17 cellular contexts compared by ENCODE assay signal in the genomic region with DNA sequence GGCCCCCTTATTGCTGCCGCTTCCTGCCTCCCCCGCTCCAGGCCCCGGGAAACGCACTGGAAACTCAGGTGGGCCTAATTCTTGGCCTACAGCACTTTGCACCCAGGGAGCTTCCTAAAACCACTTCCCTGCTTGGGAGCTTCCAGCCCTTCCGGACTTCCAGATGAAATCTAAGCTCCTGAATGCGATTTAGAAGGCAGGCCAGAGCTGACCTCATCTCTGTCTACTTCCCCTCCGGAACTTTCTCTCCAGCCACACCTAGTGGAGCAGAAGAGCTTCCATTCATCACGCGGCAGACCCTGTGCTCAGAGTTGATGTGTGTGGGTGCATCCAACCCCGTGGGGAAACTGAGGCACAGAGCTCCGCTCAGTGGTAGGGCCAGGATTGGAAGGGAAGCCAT.
"Had no signal": no experiment of that assay in that cellular context is flagged by ENCODE, and none has a peak within 500 bp of the region (broad histone marks: within the 10 kb centered on the region; RNA-seq: fewer than 3 reads in every experiment).

No MANE protein-coding gene starts in this region.

- H3K4me3 ChIP-seq: cardiac muscle cell, esophagus muscularis mucosa, left lung, prostate gland, right lobe of liver, spleen, vagina had no signal

- H3K27ac Mint-ChIP-seq: activated CD4-positive, alpha-beta memory T cell treated with anti-CD3 and anti-CD28 coated beads, Interleukin-2, amount 10 ng/mL, durations not matched to agents 7 days and 5 days; activated T-cell treated with anti-CD3 and anti-CD28 coated beads, Interleukin-2, amount 50 U/mL, for 24 hours; natural killer cell treated with Interleukin-12 subunit alpha and Interleukin-12 subunit beta and Interleukin-15 and Interleukin-18, amount 100 ng/mL, for 72 hours; T-helper 17 cell had no signal

- DNase-seq: activated CD4-positive, alpha-beta memory T cell treated with anti-CD3 and anti-CD28 coated beads, Interleukin-2, amount 10 ng/mL, durations not matched to agents 7 days and 5 days; activated CD4-positive, alpha-beta T cell treated with anti-CD3 and anti-CD28 coated beads for 4 hours; activated effector memory CD4-positive, alpha-beta T cell treated with Interleukin-2 at 50 U/mL for 16 hours; activated naive CD4-positive, alpha-beta T cell treated with anti-CD3 and anti-CD28 coated beads, Interleukin-2, amount 50 U/mL, for 16 hours; activated T-cell treated with anti-CD3 and anti-CD28 coated beads, Interleukin-2, amount 50 U/mL, for 24 hours; foreskin keratinocyte; right lobe of liver; spleen; stimulated activated naive CD8-positive, alpha-beta T cell treated with anti-CD3 and anti-CD28 coated beads, Interleukin-15, amount 100 ng/mL, for 72 hours; T-helper 17 cell; WERI-Rb-1 had no signal

- H3K4me3 Mint-ChIP-seq: activated CD4-positive, alpha-beta memory T cell treated with anti-CD3 and anti-CD28 coated beads, Interleukin-2, amount 10 ng/mL, durations not matched to agents 7 days and 5 days; activated T-cell treated with anti-CD3 and anti-CD28 coated beads, Interleukin-2, amount 50 U/mL, for 24 hours; natural killer cell treated with Interleukin-12 subunit alpha and Interleukin-12 subunit beta and Interleukin-15 and Interleukin-18, amount 100 ng/mL, for 72 hours; stimulated activated naive CD8-positive, alpha-beta T cell treated with anti-CD3 and anti-CD28 coated beads, Interleukin-15, amount 100 ng/mL, for 72 hours; T-helper 17 cell had no signal

- ATAC-seq: foreskin keratinocyte; left lung; natural killer cell treated with Interleukin-12 subunit alpha and Interleukin-12 subunit beta and Interleukin-15 and Interleukin-18, amount 100 ng/mL, for 72 hours; right lobe of liver; stimulated activated naive CD8-positive, alpha-beta T cell treated with anti-CD3 and anti-CD28 coated beads, Interleukin-15, amount 100 ng/mL, for 72 hours; T-helper 17 cell had no signal

- H3K36me3 ChIP-seq: cardiac muscle cell, esophagus muscularis mucosa, left lung, prostate gland, right lobe of liver, spleen, vagina had no signal

- H3K4me1 ChIP-seq: left lung, prostate gland, spleen, vagina had no signal

- H3K9me3 Mint-ChIP-seq: activated CD4-positive, alpha-beta memory T cell treated with anti-CD3 and anti-CD28 coated beads, Interleukin-2, amount 10 ng/mL, durations not matched to agents 7 days and 5 days; activated T-cell treated with anti-CD3 and anti-CD28 coated beads, Interleukin-2, amount 50 U/mL, for 24 hours; natural killer cell treated with Interleukin-12 subunit alpha and Interleukin-12 subunit beta and Interleukin-15 and Interleukin-18, amount 100 ng/mL, for 72 hours; stimulated activated naive CD8-positive, alpha-beta T cell treated with anti-CD3 and anti-CD28 coated beads, Interleukin-15, amount 100 ng/mL, for 72 hours had no signal

- H3K9me3 ChIP-seq: esophagus muscularis mucosa, left lung, prostate gland, right lobe of liver, spleen, vagina had no signal

- H3K36me3 Mint-ChIP-seq: natural killer cell treated with Interleukin-12 subunit alpha and Interleukin-12 subunit beta and Interleukin-15 and Interleukin-18, amount 100 ng/mL, for 72 hours had no signal

- H3K27ac ChIP-seq: cardiac muscle cell, foreskin keratinocyte, left lung, prostate gland, right lobe of liver, spleen, vagina, WERI-Rb-1 had no signal

- H3K27me3 ChIP-seq: cardiac muscle cell, esophagus muscularis mucosa, left lung, right lobe of liver, vagina had no signal

- H3K4me1 Mint-ChIP-seq: activated CD4-positive, alpha-beta memory T cell treated with anti-CD3 and anti-CD28 coated beads, Interleukin-2, amount 10 ng/mL, durations not matched to agents 7 days and 5 days; stimulated activated naive CD8-positive, alpha-beta T cell treated with anti-CD3 and anti-CD28 coated beads, Interleukin-15, amount 100 ng/mL, for 72 hours; T-helper 17 cell had no signal
